In genomic region chr6:167662104-167662880, GRCh38 we compare ENCODE assay signal across 17 cellular contexts.
DNase-seq lines count a peak whose midpoint lies in the region; ATAC-seq and TF ChIP-seq lines count a peak whose summit lies in the region.
"Had no signal": no experiment of that assay in that cellular context is flagged by ENCODE, and none has a peak within 500 bp of the region (broad histone marks: within the 10 kb centered on the region; RNA-seq: fewer than 3 reads in every experiment).

No MANE protein-coding gene starts in this region.

- peak overlapping the region; percentile 66 for H3K4me2 ChIP-seq in hepatocyte
- H3K4me2 ChIP-seq in neuronal stem cell (ENCODE audit: insufficient read depth, low read length, poor library complexity, severe bottlenecking), result no peak overlapping the region
- H3K4me2 ChIP-seq: A549, GM23338 had no signal

- H3K9me3 ChIP-seq in hepatocyte (ENCODE audit: low read depth), result no peaks in the 10 kb centered on the region
- no peaks in the 10 kb centered on the region for H3K9me3 ChIP-seq in right lobe of liver
- H3K9me3 ChIP-seq in neuronal stem cell (replicated peaks in 1 of 2; ENCODE audit: control insufficient read depth in 2 of 2, insufficient read depth in 1 of 2, low read depth in 1 of 2, low read length in 2 of 2), result peaks cover 2 to 4% of the 10 kb centered on the region in 2 donors
- no peaks in the 10 kb centered on the region for H3K9me3 ChIP-seq in uterus
- no peaks in the 10 kb centered on the region for H3K9me3 ChIP-seq in esophagus muscularis mucosa
- H3K9me3 ChIP-seq: A549, BE2C had no signal

- no peaks in the 10 kb centered on the region for H3K36me3 ChIP-seq in hepatocyte (replicated peaks; ENCODE audit: insufficient read depth, low read depth)
- no peaks in the 10 kb centered on the region for H3K36me3 ChIP-seq in right lobe of liver
- no peaks in the 10 kb centered on the region for H3K36me3 ChIP-seq in neuronal stem cell (replicated peaks in 1 of 2; ENCODE audit: control insufficient read depth in 2 of 2, insufficient read depth in 2 of 2, low read length in 2 of 2)
- no peaks in the 10 kb centered on the region for H3K36me3 ChIP-seq in uterus
- no peaks in the 10 kb centered on the region for H3K36me3 ChIP-seq in esophagus muscularis mucosa
- H3K36me3 ChIP-seq: BE2C had no signal

- WGBS in hepatocyte (ENCODE audit: low lambda C conversion rate, missing lambda C conversion rate), result 94% methylated on average over 39 of the region's 39 CpGs
- 70% methylated on average over 4 of the region's 39 CpGs for WGBS in right lobe of liver (ENCODE audit: insufficient coverage, low coverage, low lambda C conversion rate, missing lambda C conversion rate)
- WGBS in neuronal stem cell (ENCODE audit: extremely low coverage in 2 of 2, insufficient read length in 2 of 2, insufficient replicate concordance in 1 of 2), 2 donors, result no CpG with 5 or more reads among the region's 39 CpGs
- 92% methylated on average over 16 of the region's 39 CpGs for WGBS in esophagus muscularis mucosa

- no peak overlapping the region for H3K23ac ChIP-seq in neuronal stem cell (ENCODE audit: low read depth, low read length, poor library complexity)

- H4K91ac ChIP-seq in neuronal stem cell (ENCODE audit: low read depth, low read length, poor library complexity), result no peak overlapping the region

- intact Hi-C loops in right lobe of liver (cut with DNase I) (no loop called here), uterus (cut with DNase I; ENCODE audit: low total_unique reads) (no loop called here), esophagus muscularis mucosa (cut with DNase I) (no loop called here)

- H2BK12ac ChIP-seq in neuronal stem cell (ENCODE audit: low read length), result no peak overlapping the region

- peak overlapping the region; percentile 58 for H2BK120ac ChIP-seq in neuronal stem cell (ENCODE audit: low read depth, low read length)

- ATAC-seq in right lobe of liver, result no peak
- ATAC-seq in HG03025 (IDR thresholded peaks at IDR 0.05; ENCODE audit: low FRiP score, unreplicated experiment), result no peak
- ATAC-seq: A549; CD8-positive, alpha-beta T cell; GM23338 had no signal

- H3K4me1 ChIP-seq in hepatocyte (ENCODE audit: insufficient read depth), result peaks cover 20% of the 10 kb centered on the region
- H3K4me1 ChIP-seq in right lobe of liver, result peaks cover 0 to 29% (median 11%) of the 10 kb centered on the region in 4 donors
- H3K4me1 ChIP-seq in neuronal stem cell (ENCODE audit: control insufficient read depth in 2 of 2, insufficient read depth in 1 of 2, low read depth in 1 of 2, low read length in 2 of 2), result peaks cover 30 to 46% of the 10 kb centered on the region in 2 donors
- peaks cover 0 to 6% of the 10 kb centered on the region in 2 donors for H3K4me1 ChIP-seq in uterus
- H3K4me1 ChIP-seq in esophagus muscularis mucosa, result peaks cover 0 to 23% (median 19%) of the 10 kb centered on the region in 4 donors
- H3K4me1 ChIP-seq: A549, BE2C had no signal

- H3K79me1 ChIP-seq in neuronal stem cell (ENCODE audit: low read depth, low read length), result no peaks in the 10 kb centered on the region

- peak overlapping the region; percentile 91 for H3K18ac ChIP-seq in neuronal stem cell (ENCODE audit: low read length)

- no peak for TF ChIP-seq CTCF in hepatocyte (IDR thresholded peaks at IDR 0.05; ENCODE audit: poor library complexity)
- TF ChIP-seq CTCF in right lobe of liver (IDR thresholded peaks at IDR 0.05), result no peak
- no peak for TF ChIP-seq CTCF in uterus (IDR thresholded peaks at IDR 0.05)
- no peak for TF ChIP-seq CTCF in esophagus muscularis mucosa (IDR thresholded peaks at IDR 0.05)

- peak overlapping the region; percentile 86 for H2AK5ac ChIP-seq in neuronal stem cell (ENCODE audit: low read depth, low read length)

- H3K27ac ChIP-seq in hepatocyte, result peak overlapping the region; percentile 69
- peak overlapping the region in 2 of 3 donors; percentile 18 to 73 for H3K27ac ChIP-seq in right lobe of liver
- H3K27ac ChIP-seq in neuronal stem cell (replicated peaks; ENCODE audit: low read length), result no peak overlapping the region
- peak overlapping the region; percentile 20 to 64 for H3K27ac ChIP-seq in uterus
- no peak overlapping the region for H3K27ac ChIP-seq in esophagus muscularis mucosa (replicated peaks in 1 of 4)
- H3K27ac ChIP-seq: A549, C4-2B had no signal

- H3K4ac ChIP-seq in neuronal stem cell (ENCODE audit: low read length), result no peak overlapping the region

- peak overlapping the region; percentile 83 for H3K14ac ChIP-seq in neuronal stem cell (ENCODE audit: low read length)

- H3K27me3 ChIP-seq in hepatocyte (no peaks in the 10 kb centered on the region), right lobe of liver (no peaks in the 10 kb centered on the region), neuronal stem cell (ENCODE audit: control insufficient read depth in 3 of 3, insufficient read depth in 3 of 3, low read depth in 1 of 3, low read length in 3 of 3) (no peaks in the 10 kb centered on the region), uterus (no peaks in the 10 kb centered on the region), esophagus muscularis mucosa (no peaks in the 10 kb centered on the region)
- H3K27me3 ChIP-seq: BE2C had no signal

- no peak overlapping the region for H3K9ac ChIP-seq in neuronal stem cell (ENCODE audit: low read depth, low read length, poor library complexity)

- H2BK5ac ChIP-seq in neuronal stem cell (ENCODE audit: low read length), result peak overlapping the region; percentile 43

- H2AFZ ChIP-seq in hepatocyte (no peak overlapping the region), neuronal stem cell (ENCODE audit: low read length) (no peak overlapping the region)

- peak overlapping the region; percentile 13 for H2BK15ac ChIP-seq in neuronal stem cell (ENCODE audit: low read length)

- no peak overlapping the region for H3K4me3 ChIP-seq in hepatocyte
- H3K4me3 ChIP-seq in right lobe of liver, result no peak overlapping the region
- H3K4me3 ChIP-seq in neuronal stem cell (ENCODE audit: low read length in 2 of 2), result no peak overlapping the region
- H3K4me3 ChIP-seq in uterus, result no peak overlapping the region
- no peak overlapping the region for H3K4me3 ChIP-seq in esophagus muscularis mucosa
- H3K4me3 ChIP-seq: A549, GM23338 had no signal

- H3K9me2 ChIP-seq in hepatocyte (replicated peaks; ENCODE audit: insufficient read depth), result no peaks in the 10 kb centered on the region

- TF ChIP-seq EP300 in esophagus muscularis mucosa (IDR thresholded peaks at IDR 0.05), result no peak

- H4K8ac ChIP-seq in neuronal stem cell (ENCODE audit: low read depth, low read length), result no peak overlapping the region

- TF ChIP-seq POLR2A in right lobe of liver (IDR thresholded peaks at IDR 0.05) (no peak), uterus (IDR thresholded peaks at IDR 0.05) (no peak), esophagus muscularis mucosa (IDR thresholded peaks at IDR 0.05; ENCODE audit: low read depth) (no peak)

- no peaks in the 10 kb centered on the region for H3K79me2 ChIP-seq in hepatocyte

- DNase-seq in hepatocyte (ENCODE audit: low spot score) (no peak), right lobe of liver (no peak), neuronal stem cell (ENCODE audit: low spot score) (no peak), uterus (no peak), SK-N-DZ (ENCODE audit: low spot score) (no peak), esophagus muscularis mucosa (ENCODE audit: extremely low spot score) (no peak)
- DNase-seq: BE2C; CD8-positive, alpha-beta T cell; COR-L47; DMS153; DMS79 treated with DMSO at 0.1 percent for 48 hours; EL; H9 had no signal

- H4K20me1 ChIP-seq in hepatocyte (ENCODE audit: insufficient read depth, poor library complexity, severe bottlenecking), result no peaks in the 10 kb centered on the region

Comparison
In these comparisons a context has a peak if more than half of its experiments do, and no peak if none do; other contexts are left out.
1. H3K27ac ChIP-seq: peak in hepatocyte (single experiment), right lobe of liver (2 of 3) and uterus (2 of 2); none in neuronal stem cell (single experiment) and esophagus muscularis mucosa (0 of 4).